In the genomic region with DNA sequence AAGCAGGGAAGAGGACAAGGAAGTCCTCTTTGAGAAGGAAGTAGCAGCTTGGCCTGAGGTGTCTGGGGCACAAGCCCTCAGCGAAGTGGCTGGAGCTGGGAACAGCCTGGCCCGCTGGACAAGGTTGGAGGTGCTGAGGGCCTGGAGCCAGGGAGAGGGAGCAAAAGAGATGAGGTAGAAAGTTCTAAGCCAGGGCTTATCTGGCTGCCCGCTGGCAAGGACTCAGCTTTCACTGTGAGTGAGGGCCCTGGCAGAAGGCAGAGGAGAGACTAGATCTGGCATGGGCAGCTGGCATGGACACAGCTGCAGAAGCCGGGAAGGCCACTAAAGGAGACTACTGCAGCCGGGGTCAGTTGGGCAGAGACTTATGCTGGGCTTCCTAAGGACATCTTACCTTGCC, we compare ENCODE assay signal across 19 cellular contexts. TPM values are rescaled to one million over a fixed set of nuclear protein-coding genes. Genes with fewer than 3 reads are reported as not detected.
DNase-seq lines count a peak whose midpoint lies in the region; ATAC-seq and TF ChIP-seq lines count a peak whose summit lies in the region.
"Had no signal": no experiment of that assay in that cellular context is flagged by ENCODE, and none has a peak within 500 bp of the region (broad histone marks: within the 10 kb centered on the region; RNA-seq: fewer than 3 reads in every experiment).

No MANE protein-coding gene starts in this region.

- H3K27ac ChIP-seq in right cardiac atrium (ENCODE audit: low read length) (peak overlapping the region; percentile 65), H9 (ENCODE audit: insufficient read length, low read depth, low read length) (no peak overlapping the region)
- H3K27ac ChIP-seq: upper lobe of left lung had no signal

- intact Hi-C loops in right cardiac atrium (cut with DNase I) (no loop called here), posterior vena cava (cut with DNase I) (no loop called here)

- no peaks in the 10 kb centered on the region for H3K23me2 ChIP-seq in H9 (ENCODE audit: insufficient read length, low read depth, low read length, poor library complexity, severe bottlenecking)

- H4K5ac ChIP-seq in H9 (ENCODE audit: insufficient read length, low read depth, low read length) = no peak overlapping the region

- no peak overlapping the region for H2BK20ac ChIP-seq in H9 (ENCODE audit: low read depth, low read length, poor library complexity, severe bottlenecking)

- no peak for ATAC-seq in T-helper 17 cell
- ATAC-seq in right cardiac atrium = peak; percentile 86 to 87
- no peak for ATAC-seq in HG03025 (IDR thresholded peaks at IDR 0.05; ENCODE audit: low FRiP score, unreplicated experiment)
- ATAC-seq: Panc1 had no signal

- H3K79me2 ChIP-seq in H9 (ENCODE audit: insufficient read depth, low read length) = no peaks in the 10 kb centered on the region

- H3K4me1 Mint-ChIP-seq in T-helper 17 cell = peaks cover 10% of the 10 kb centered on the region
- peaks cover 0 to 7% of the 10 kb centered on the region in 2 experiments; a peak in 1 of 4 replicates for H3K4me1 Mint-ChIP-seq in H9

- H3K4me3 ChIP-seq in right cardiac atrium (ENCODE audit: low read length) = no peak overlapping the region
- H3K4me3 ChIP-seq: lung, upper lobe of left lung had no signal

- no peak overlapping the region for H3K14ac ChIP-seq in H9 (ENCODE audit: insufficient read depth, low read length)

- H3K9me3 Mint-ChIP-seq in H9 = peaks cover 26 to 30% of the 10 kb centered on the region in 2 experiments
- H3K9me3 Mint-ChIP-seq: activated naive CD4-positive, alpha-beta T cell treated with anti-CD3 and anti-CD28 coated beads for 36 hours; neural crest cell had no signal

- H4K91ac ChIP-seq in H9 (ENCODE audit: insufficient read length, low read depth, low read length) = no peak overlapping the region

- H3K9me3 ChIP-seq in T-helper 17 cell (ENCODE audit: control insufficient read depth, low read length, poor library complexity, severe bottlenecking) (no peaks in the 10 kb centered on the region), right cardiac atrium (ENCODE audit: control insufficient read depth, low read length) (no peaks in the 10 kb centered on the region), H9 (ENCODE audit: control insufficient read depth, low read depth, low read length) (no peaks in the 10 kb centered on the region)
- H3K9me3 ChIP-seq: upper lobe of left lung had no signal

- no peak overlapping the region for H3K23ac ChIP-seq in H9 (ENCODE audit: insufficient read length, low read depth, low read length)

- 53% methylated on average over 5 of the region's 5 CpGs for WGBS in right cardiac atrium
- no CpG with 5 or more reads among the region's 5 CpGs for WGBS in H9 (ENCODE audit: extremely low coverage, insufficient read length, low lambda C conversion rate)

- H3K4me1 ChIP-seq in right cardiac atrium (ENCODE audit: control insufficient read depth, insufficient read depth, low read length) (no peaks in the 10 kb centered on the region), H9 (ENCODE audit: insufficient read depth, low read length) (no peaks in the 10 kb centered on the region)
- H3K4me1 ChIP-seq: upper lobe of left lung had no signal

- H3K27ac Mint-ChIP-seq in T-helper 17 cell (peak overlapping the region; percentile 24), H9 (peak overlapping the region in 1 of 3 experiments; percentile 36; a peak in 1 of 7 replicates)
- H3K27ac Mint-ChIP-seq: activated naive CD4-positive, alpha-beta T cell treated with anti-CD3 and anti-CD28 coated beads for 36 hours had no signal

- H2AK5ac ChIP-seq in H9 (ENCODE audit: insufficient read length, low read length) = no peak overlapping the region

- no peak overlapping the region for H2BK5ac ChIP-seq in H9 (ENCODE audit: insufficient read length, low read length)

- no peak overlapping the region for H2BK15ac ChIP-seq in H9 (ENCODE audit: low read depth, low read length)

- no peaks in the 10 kb centered on the region for H4K20me1 ChIP-seq in H9 (ENCODE audit: control insufficient read depth, insufficient read depth, insufficient read length)

- H3K9ac ChIP-seq in H9 (ENCODE audit: extremely low read depth, insufficient read length, low read length) = no peak overlapping the region

- no peak overlapping the region for H2BK12ac ChIP-seq in H9 (ENCODE audit: insufficient read length, low read depth, low read length)

- peak; percentile 49 for DNase-seq in NCI-H2196 (lab: John Stamatoyannopoulos, UW; ENCODE audit: unreplicated experiment)
- no peak for DNase-seq in NCI-H2196 treated with DMSO at 0.1 percent for 48 hours (lab: John Stamatoyannopoulos, UW; ENCODE audit: unreplicated experiment)
- no peak for DNase-seq in T-helper 17 cell
- peak; percentile 72 to 86 (median 85) for DNase-seq in right cardiac atrium
- DNase-seq in posterior vena cava (ENCODE audit: low spot score) = peak; percentile 35
- no peak for DNase-seq in stimulated activated CD4-positive, alpha-beta T cell treated with anti-CD3 and anti-CD28 coated beads, Interleukin-4, amount 100 ng/mL, for 4 hours
- DNase-seq in H9 = no peak
- DNase-seq: 8988T; activated CD8-positive, alpha-beta memory T cell treated with anti-CD3 and anti-CD28 coated beads, Interleukin-2, amount 50 U/mL, for 4 hours; activated naive CD4-positive, alpha-beta T cell treated with anti-CD3 and anti-CD28 coated beads for 36 hours; DMS79 treated with DMSO at 0.1 percent for 48 hours; MM.1S; NCI-H1930; NCI-H524 treated with DMSO at 0.1 percent for 48 hours had no signal

- H3K36me3 Mint-ChIP-seq in T-helper 17 cell (ENCODE audit: low read depth) (no peaks in the 10 kb centered on the region), H9 (ENCODE audit: insufficient read depth in 1 of 3, low read depth in 3 of 3) (peaks cover 0 to 26% (median 8%) of the 10 kb centered on the region in 3 experiments; a peak in 3 of 7 replicates)

- no peak overlapping the region for H4K8ac ChIP-seq in H9 (replicated peaks; ENCODE audit: insufficient read length, low read depth, low read length)

- no peak overlapping the region for H2BK120ac ChIP-seq in H9 (ENCODE audit: low read depth, low read length, poor library complexity, severe bottlenecking)

- no peaks in the 10 kb centered on the region for H3K27me3 ChIP-seq in right cardiac atrium (ENCODE audit: control insufficient read depth, insufficient read depth)
- no peaks in the 10 kb centered on the region for H3K27me3 ChIP-seq in H9 (ENCODE audit: insufficient read depth, low read length)
- H3K27me3 ChIP-seq: upper lobe of left lung had no signal

- H3K27me3 Mint-ChIP-seq in T-helper 17 cell = no peaks in the 10 kb centered on the region
- H3K27me3 Mint-ChIP-seq in H9 (ENCODE audit: low read depth) = peaks cover 8% of the 10 kb centered on the region

- no peak overlapping the region for H3K18ac ChIP-seq in H9 (ENCODE audit: insufficient read length, low read depth, low read length)

- no peak for TF ChIP-seq CTCF in H9 (conservative IDR thresholded peaks at IDR 0.05)

- no peak overlapping the region for H3K56ac ChIP-seq in H9 (ENCODE audit: insufficient read length, low read depth, low read length)

- no peak overlapping the region for H3K4ac ChIP-seq in H9 (ENCODE audit: low read depth, low read length)

- H3K4me3 Mint-ChIP-seq in T-helper 17 cell = no peak overlapping the region
- H3K4me3 Mint-ChIP-seq in H9 = no peak overlapping the region
- H3K4me3 Mint-ChIP-seq: activated naive CD4-positive, alpha-beta T cell treated with anti-CD3 and anti-CD28 coated beads for 36 hours; neural crest cell had no signal

- H3T11ph ChIP-seq in H9 (ENCODE audit: low read length) = no peak overlapping the region

- no peak overlapping the region for H2AFZ ChIP-seq in H9 (ENCODE audit: low read length)

- H3K79me1 ChIP-seq in H9 (ENCODE audit: insufficient read depth, low read depth, low read length, poor library complexity, severe bottlenecking) = no peaks in the 10 kb centered on the region

- H3K4me2 ChIP-seq in H9 (ENCODE audit: insufficient read depth, insufficient read length, low read length) = no peak overlapping the region

RNA-seq across cellular contexts. Expression of a gene that starts 21.8 kb away (rescaled TPM):
- total RNA-seq in T-helper 17 cell (10 to 100 TPM; 70.9 to 71.5 TPM), right cardiac atrium (100 to 1,000 TPM in 1 of 4 donors, 10 to 100 TPM in 3; 62.2 to 101 (median 85.7) TPM), posterior vena cava (10 to 100 TPM; 25.1 to 27.0 TPM), H9 (2021) (52.0 and 52.7 TPM in 2 replicates)
- polyA plus RNA-seq in right cardiac atrium = 44.1 TPM

Comparison
In these comparisons a context has a peak if more than half of its experiments do, and no peak if none do; other contexts are left out.
1. DNase-seq: peak in NCI-H2196 (single experiment), right cardiac atrium (3 of 3) and posterior vena cava (single experiment); none in NCI-H2196 treated with DMSO at 0.1 percent for 48 hours (single experiment), T-helper 17 cell (0 of 3), stimulated activated CD4-positive, alpha-beta T cell treated with anti-CD3 and anti-CD28 coated beads, Interleukin-4, amount 100 ng/mL, for 4 hours (0 of 2) and H9 (single experiment).
2. ATAC-seq: peak in right cardiac atrium (2 of 2); none in T-helper 17 cell (single experiment) and HG03025 (single experiment).